2 cellular contexts compared by ENCODE assay signal in the genomic region with DNA sequence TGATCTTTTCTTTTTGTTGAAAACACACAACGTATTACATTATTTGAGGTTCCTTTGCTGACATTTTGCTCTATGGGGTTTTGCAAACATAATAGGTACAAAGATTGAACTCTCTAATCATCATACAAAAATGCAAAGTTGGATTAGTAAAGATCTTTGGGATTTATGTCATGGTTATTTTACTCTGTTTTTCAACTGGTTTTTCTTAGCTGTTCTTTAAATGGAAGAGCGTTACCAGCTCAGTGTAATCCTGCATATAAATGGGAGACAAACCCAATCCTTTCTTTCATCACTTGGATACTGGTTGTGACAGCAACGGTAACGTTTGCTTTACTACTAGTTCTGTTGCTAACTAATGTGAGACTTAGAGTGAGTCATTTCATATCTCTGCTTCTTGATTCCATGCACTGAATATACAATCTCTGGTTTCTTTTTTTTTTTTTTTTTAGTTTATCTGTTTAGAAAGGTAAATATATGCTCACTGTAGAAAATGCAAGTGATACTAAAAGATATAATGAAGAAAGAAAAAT.
TF ChIP-seq lines count a peak whose summit lies in the region.

No MANE protein-coding gene starts in this region.

TF ChIP-seq in SK-N-SH, 30 proteins besides CTCF, POLR2A, EP300 and RAD21 (continued from another document):
- TF ChIP-seq, protein P1, sequence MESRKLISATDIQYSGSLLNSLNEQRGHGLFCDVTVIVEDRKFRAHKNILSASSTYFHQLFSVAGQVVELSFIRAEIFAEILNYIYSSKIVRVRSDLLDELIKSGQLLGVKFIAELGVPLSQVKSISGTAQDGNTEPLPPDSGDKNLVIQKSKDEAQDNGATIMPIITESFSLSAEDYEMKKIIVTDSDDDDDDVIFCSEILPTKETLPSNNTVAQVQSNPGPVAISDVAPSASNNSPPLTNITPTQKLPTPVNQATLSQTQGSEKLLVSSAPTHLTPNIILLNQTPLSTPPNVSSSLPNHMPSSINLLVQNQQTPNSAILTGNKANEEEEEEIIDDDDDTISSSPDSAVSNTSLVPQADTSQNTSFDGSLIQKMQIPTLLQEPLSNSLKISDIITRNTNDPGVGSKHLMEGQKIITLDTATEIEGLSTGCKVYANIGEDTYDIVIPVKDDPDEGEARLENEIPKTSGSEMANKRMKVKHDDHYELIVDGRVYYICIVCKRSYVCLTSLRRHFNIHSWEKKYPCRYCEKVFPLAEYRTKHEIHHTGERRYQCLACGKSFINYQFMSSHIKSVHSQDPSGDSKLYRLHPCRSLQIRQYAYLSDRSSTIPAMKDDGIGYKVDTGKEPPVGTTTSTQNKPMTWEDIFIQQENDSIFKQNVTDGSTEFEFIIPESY (IDR thresholded peaks at IDR 0.05; ENCODE audit: borderline replicate concordance, low read depth): no peak
- TF ChIP-seq CHD2 (IDR thresholded peaks at IDR 0.05; ENCODE audit: low read length, partially characterized antibody): no peak
- TF ChIP-seq SIN3A (IDR thresholded peaks at IDR 0.05; ENCODE audit: borderline replicate concordance, low read depth, low read length): no peak
- TF ChIP-seq, protein P2, sequence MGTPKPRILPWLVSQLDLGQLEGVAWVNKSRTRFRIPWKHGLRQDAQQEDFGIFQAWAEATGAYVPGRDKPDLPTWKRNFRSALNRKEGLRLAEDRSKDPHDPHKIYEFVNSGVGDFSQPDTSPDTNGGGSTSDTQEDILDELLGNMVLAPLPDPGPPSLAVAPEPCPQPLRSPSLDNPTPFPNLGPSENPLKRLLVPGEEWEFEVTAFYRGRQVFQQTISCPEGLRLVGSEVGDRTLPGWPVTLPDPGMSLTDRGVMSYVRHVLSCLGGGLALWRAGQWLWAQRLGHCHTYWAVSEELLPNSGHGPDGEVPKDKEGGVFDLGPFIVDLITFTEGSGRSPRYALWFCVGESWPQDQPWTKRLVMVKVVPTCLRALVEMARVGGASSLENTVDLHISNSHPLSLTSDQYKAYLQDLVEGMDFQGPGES (IDR thresholded peaks at IDR 0.05; ENCODE audit: low read depth, low read length): no peak
- TF ChIP-seq, protein P3, sequence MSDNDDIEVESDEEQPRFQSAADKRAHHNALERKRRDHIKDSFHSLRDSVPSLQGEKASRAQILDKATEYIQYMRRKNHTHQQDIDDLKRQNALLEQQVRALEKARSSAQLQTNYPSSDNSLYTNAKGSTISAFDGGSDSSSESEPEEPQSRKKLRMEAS (IDR thresholded peaks at IDR 0.05; ENCODE audit: low read depth): no peak
- TF ChIP-seq FOXM1 (IDR thresholded peaks at IDR 0.05; ENCODE audit: low read depth): no peak
- no peak for TF ChIP-seq MXI1 (IDR thresholded peaks at IDR 0.05; ENCODE audit: low read depth, low read length)
- TF ChIP-seq, protein P4, sequence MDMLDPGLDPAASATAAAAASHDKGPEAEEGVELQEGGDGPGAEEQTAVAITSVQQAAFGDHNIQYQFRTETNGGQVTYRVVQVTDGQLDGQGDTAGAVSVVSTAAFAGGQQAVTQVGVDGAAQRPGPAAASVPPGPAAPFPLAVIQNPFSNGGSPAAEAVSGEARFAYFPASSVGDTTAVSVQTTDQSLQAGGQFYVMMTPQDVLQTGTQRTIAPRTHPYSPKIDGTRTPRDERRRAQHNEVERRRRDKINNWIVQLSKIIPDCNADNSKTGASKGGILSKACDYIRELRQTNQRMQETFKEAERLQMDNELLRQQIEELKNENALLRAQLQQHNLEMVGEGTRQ (IDR thresholded peaks at IDR 0.05; ENCODE audit: borderline replicate concordance, low read depth, low read length): no peak
- TF ChIP-seq GABPA (IDR thresholded peaks at IDR 0.05; ENCODE audit: low read depth): no peak
- no peak for TF ChIP-seq POLR2AphosphoS5 (IDR thresholded peaks at IDR 0.05; ENCODE audit: low read depth, low read length)

TF ChIP-seq in SK-N-SH treated with all-trans-retinoic acid at 6 μM for 48 hours, 23 proteins besides CTCF, POLR2A, EP300 and RAD21 (continued from another document):
- no peak for TF ChIP-seq CSRNP3 (CRISPR knock-in tag; IDR thresholded peaks at IDR 0.05)
- no peak for TF ChIP-seq ZC3H10 (CRISPR knock-in tag; IDR thresholded peaks at IDR 0.05)
- TF ChIP-seq ESRRG (CRISPR knock-in tag; IDR thresholded peaks at IDR 0.05): no peak
TF ChIP-seq in SK-N-SH treated with all-trans-retinoic acid at 6 μM for 48 hours: peak in this region for 0.
